In the genomic region with DNA sequence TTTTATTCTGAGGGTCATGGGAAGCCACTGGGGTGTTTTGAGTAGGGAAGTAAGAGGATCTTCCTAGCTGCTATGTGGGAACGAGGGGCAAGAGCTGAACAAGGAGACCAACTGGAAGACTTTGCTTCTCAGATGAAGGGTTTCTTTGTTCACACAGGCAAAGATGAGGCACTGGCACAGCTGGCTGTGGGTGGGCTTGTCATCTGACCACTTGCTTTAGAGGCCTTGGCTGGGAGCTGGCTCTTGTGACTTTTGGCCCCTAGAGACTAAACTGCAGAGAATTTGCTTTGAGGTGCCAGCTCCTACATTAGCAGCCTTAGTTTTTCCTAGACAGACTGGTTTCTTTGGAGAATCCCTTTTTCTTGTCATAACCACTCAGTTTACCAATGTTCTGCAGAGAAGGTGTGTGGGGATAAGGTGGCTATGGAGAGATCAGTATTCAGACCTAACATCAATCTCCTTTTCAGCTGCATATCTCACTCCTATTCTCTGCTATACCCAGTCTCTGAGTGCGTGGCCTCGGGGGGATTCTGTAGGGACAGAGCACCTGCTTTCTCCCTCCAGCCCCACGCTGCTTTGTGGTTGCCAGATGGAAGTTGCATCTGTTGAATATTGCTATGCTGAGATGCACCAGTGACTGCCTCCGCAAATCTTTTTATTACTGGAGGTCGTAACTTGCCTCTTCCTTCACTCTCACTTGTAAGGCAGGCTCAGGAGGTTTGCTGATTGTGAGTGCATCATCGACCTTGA, we compare ENCODE assay signal across 1 cellular context.
TF ChIP-seq lines count a peak whose summit lies in the region.

No MANE protein-coding gene starts in this region.

TF ChIP-seq in GM23338, 12 proteins besides CTCF, POLR2A, EP300 and RAD21:
- TF ChIP-seq JUNB (IDR thresholded peaks at IDR 0.05; ENCODE audit: unreplicated experiment) (no peak), POLR2AphosphoS5 (IDR thresholded peaks at IDR 0.05; ENCODE audit: low read depth) (no peak), ZNF331 (CRISPR knock-in tag; IDR thresholded peaks at IDR 0.05; ENCODE audit: low read depth) (no peak), ZNF114 (CRISPR knock-in tag; IDR thresholded peaks at IDR 0.05) (no peak), CREB1 (CRISPR knock-in tag; IDR thresholded peaks at IDR 0.05; ENCODE audit: low read depth) (no peak), EZH2phosphoT487 (IDR thresholded peaks at IDR 0.05; ENCODE audit: unreplicated experiment) (no peak), EZH2 (IDR thresholded peaks at IDR 0.05; ENCODE audit: low read depth, unreplicated experiment) (no peak), NANOG (IDR thresholded peaks at IDR 0.05; ENCODE audit: borderline replicate concordance) (no peak), STAT1 (IDR thresholded peaks at IDR 0.05; ENCODE audit: unreplicated experiment) (no peak)
- TF ChIP-seq, protein P1, sequence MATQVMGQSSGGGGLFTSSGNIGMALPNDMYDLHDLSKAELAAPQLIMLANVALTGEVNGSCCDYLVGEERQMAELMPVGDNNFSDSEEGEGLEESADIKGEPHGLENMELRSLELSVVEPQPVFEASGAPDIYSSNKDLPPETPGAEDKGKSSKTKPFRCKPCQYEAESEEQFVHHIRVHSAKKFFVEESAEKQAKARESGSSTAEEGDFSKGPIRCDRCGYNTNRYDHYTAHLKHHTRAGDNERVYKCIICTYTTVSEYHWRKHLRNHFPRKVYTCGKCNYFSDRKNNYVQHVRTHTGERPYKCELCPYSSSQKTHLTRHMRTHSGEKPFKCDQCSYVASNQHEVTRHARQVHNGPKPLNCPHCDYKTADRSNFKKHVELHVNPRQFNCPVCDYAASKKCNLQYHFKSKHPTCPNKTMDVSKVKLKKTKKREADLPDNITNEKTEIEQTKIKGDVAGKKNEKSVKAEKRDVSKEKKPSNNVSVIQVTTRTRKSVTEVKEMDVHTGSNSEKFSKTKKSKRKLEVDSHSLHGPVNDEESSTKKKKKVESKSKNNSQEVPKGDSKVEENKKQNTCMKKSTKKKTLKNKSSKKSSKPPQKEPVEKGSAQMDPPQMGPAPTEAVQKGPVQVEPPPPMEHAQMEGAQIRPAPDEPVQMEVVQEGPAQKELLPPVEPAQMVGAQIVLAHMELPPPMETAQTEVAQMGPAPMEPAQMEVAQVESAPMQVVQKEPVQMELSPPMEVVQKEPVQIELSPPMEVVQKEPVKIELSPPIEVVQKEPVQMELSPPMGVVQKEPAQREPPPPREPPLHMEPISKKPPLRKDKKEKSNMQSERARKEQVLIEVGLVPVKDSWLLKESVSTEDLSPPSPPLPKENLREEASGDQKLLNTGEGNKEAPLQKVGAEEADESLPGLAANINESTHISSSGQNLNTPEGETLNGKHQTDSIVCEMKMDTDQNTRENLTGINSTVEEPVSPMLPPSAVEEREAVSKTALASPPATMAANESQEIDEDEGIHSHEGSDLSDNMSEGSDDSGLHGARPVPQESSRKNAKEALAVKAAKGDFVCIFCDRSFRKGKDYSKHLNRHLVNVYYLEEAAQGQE (IDR thresholded peaks at IDR 0.05; ENCODE audit: unreplicated experiment), result no peak
- TF ChIP-seq, protein P2, sequence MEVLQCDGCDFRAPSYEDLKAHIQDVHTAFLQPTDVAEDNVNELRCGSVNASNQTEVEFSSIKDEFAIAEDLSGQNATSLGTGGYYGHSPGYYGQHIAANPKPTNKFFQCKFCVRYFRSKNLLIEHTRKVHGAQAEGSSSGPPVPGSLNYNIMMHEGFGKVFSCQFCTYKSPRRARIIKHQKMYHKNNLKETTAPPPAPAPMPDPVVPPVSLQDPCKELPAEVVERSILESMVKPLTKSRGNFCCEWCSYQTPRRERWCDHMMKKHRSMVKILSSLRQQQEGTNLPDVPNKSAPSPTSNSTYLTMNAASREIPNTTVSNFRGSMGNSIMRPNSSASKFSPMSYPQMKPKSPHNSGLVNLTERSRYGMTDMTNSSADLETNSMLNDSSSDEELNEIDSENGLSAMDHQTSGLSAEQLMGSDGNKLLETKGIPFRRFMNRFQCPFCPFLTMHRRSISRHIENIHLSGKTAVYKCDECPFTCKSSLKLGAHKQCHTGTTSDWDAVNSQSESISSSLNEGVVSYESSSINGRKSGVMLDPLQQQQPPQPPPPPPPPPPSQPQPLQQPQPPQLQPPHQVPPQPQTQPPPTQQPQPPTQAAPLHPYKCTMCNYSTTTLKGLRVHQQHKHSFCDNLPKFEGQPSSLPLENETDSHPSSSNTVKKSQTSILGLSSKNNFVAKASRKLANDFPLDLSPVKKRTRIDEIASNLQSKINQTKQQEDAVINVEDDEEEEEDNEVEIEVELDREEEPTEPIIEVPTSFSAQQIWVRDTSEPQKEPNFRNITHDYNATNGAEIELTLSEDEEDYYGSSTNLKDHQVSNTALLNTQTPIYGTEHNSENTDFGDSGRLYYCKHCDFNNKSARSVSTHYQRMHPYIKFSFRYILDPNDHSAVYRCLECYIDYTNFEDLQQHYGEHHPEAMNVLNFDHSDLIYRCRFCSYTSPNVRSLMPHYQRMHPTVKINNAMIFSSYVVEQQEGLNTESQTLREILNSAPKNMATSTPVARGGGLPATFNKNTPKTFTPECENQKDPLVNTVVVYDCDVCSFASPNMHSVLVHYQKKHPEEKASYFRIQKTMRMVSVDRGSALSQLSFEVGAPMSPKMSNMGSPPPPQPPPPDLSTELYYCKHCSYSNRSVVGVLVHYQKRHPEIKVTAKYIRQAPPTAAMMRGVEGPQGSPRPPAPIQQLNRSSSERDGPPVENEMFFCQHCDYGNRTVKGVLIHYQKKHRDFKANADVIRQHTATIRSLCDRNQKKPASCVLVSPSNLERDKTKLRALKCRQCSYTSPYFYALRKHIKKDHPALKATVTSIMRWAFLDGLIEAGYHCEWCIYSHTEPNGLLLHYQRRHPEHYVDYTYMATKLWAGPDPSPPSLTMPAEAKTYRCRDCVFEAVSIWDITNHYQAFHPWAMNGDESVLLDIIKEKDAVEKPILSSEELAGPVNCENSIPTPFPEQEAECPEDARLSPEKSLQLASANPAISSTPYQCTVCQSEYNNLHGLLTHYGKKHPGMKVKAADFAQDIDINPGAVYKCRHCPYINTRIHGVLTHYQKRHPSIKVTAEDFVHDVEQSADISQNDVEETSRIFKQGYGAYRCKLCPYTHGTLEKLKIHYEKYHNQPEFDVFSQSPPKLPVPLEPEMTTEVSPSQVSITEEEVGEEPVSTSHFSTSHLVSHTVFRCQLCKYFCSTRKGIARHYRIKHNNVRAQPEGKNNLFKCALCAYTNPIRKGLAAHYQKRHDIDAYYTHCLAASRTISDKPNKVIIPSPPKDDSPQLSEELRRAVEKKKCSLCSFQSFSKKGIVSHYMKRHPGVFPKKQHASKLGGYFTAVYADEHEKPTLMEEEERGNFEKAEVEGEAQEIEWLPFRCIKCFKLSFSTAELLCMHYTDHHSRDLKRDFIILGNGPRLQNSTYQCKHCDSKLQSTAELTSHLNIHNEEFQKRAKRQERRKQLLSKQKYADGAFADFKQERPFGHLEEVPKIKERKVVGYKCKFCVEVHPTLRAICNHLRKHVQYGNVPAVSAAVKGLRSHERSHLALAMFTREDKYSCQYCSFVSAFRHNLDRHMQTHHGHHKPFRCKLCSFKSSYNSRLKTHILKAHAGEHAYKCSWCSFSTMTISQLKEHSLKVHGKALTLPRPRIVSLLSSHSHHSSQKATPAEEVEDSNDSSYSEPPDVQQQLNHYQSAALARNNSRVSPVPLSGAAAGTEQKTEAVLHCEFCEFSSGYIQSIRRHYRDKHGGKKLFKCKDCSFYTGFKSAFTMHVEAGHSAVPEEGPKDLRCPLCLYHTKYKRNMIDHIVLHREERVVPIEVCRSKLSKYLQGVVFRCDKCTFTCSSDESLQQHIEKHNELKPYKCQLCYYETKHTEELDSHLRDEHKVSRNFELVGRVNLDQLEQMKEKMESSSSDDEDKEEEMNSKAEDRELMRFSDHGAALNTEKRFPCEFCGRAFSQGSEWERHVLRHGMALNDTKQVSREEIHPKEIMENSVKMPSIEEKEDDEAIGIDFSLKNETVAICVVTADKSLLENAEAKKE (CRISPR knock-in tag; IDR thresholded peaks at IDR 0.05), result no peak
- TF ChIP-seq, protein P3, sequence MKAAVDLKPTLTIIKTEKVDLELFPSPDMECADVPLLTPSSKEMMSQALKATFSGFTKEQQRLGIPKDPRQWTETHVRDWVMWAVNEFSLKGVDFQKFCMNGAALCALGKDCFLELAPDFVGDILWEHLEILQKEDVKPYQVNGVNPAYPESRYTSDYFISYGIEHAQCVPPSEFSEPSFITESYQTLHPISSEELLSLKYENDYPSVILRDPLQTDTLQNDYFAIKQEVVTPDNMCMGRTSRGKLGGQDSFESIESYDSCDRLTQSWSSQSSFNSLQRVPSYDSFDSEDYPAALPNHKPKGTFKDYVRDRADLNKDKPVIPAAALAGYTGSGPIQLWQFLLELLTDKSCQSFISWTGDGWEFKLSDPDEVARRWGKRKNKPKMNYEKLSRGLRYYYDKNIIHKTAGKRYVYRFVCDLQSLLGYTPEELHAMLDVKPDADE (IDR thresholded peaks at IDR 0.05), result no peak
